ENCODE assay signal across 8 cellular contexts in the genomic region with DNA sequence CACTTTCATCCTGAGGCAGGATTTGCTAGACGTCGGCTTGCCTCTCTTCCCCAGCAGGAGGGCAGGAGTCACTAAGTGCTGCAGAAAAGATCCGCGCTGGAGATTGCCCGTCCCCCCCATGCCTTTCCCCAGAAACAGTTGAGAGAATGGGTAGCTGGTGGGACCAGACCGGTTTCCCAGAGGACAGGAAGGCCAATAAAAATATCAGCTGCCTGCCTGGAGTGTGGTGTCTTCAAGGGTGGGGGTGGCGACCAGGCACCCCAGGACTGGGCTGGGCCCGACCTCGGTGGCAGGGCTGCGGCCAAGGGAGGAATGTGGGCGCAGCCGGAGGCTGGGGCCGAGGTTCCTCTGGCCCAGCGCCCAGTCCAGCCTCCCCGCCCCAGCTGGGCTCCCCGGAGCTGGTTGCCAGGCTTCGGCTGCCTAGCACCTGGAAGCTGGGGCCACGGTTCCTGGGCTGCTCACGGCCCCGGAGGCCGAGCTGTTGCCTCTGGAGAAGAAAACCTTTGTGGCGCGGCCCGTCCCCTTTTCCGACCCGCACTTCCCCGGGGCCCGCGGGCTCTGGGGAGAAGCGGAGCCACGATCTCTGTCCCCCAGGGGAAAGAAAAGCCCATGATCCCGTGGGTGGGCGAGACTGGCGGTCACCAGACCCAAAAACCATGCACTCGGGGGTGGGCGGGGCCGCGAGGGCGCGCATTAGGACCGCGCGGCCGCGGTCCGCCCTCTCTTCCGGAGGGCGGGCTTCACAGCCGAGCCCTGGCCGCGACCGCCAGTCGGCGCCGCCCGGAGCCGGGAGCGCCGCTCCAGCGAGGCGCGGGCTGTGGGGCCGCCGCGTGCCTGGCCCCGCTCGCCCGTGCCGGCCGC. TPM values are rescaled to one million over a fixed set of nuclear protein-coding genes. Genes with fewer than 3 reads are reported as not detected.
DNase-seq lines count a peak whose midpoint lies in the region; TF ChIP-seq lines count a peak whose summit lies in the region.

A gene with protein sequence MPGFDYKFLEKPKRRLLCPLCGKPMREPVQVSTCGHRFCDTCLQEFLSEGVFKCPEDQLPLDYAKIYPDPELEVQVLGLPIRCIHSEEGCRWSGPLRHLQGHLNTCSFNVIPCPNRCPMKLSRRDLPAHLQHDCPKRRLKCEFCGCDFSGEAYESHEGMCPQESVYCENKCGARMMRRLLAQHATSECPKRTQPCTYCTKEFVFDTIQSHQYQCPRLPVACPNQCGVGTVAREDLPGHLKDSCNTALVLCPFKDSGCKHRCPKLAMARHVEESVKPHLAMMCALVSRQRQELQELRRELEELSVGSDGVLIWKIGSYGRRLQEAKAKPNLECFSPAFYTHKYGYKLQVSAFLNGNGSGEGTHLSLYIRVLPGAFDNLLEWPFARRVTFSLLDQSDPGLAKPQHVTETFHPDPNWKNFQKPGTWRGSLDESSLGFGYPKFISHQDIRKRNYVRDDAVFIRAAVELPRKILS (plus strand): TSS at position 769 of the 861 bp plus-strand sequence. CDS start 102 bp downstream, outside the sequence.

- intact Hi-C loops in thyroid gland (cut with DNase I) = no loop called here

- H3K4me3 ChIP-seq in H7 (ENCODE audit: insufficient read depth, low read depth, low read length) (peak within 1 kb of the TSS; percentile 90), MG63 (peak within 1 kb of the TSS; percentile 99), neutrophil (ENCODE audit: low read depth in 1 of 2, low read length in 1 of 2) (peak within 1 kb of the TSS; percentile 70 to 97), thyroid gland (replicated peaks in 1 of 3) (peak within 1 kb of the TSS; percentile 5 to 99 (median 85))

- 3 to 6% methylated on average over 10 to 18 of the region's 70 CpGs for WGBS in thyroid gland, 2 donors

- H3K9ac ChIP-seq in ES-I3 (ENCODE audit: low read depth, low read length) = peak within 1 kb of the TSS; percentile 96

- peak; percentile 96 for DNase-seq in H7
- peak; percentile 90 for DNase-seq in MG63
- peak; percentile 84 for DNase-seq in SK-N-DZ (ENCODE audit: low spot score)
- DNase-seq in activated naive CD4-positive, alpha-beta T cell treated with anti-CD3 and anti-CD28 coated beads, Interleukin-2, amount 50 U/mL, for 16 hours = peak; percentile 82
- peak; percentile 82 for DNase-seq in germinal center (ENCODE audit: low spot score)
- peak; percentile 84 to 87 for DNase-seq in thyroid gland

- H3K36me3 ChIP-seq in ES-I3 (ENCODE audit: insufficient read depth, low read length) = peaks cover 24% of the 10 kb centered on the region
- peaks cover 30% of the 10 kb centered on the region for H3K36me3 ChIP-seq in H7 (replicated peaks; ENCODE audit: control insufficient read depth, insufficient read depth, low read length)
- H3K36me3 ChIP-seq in MG63 = peaks cover 36% of the 10 kb centered on the region
- no peaks in the 10 kb centered on the region for H3K36me3 ChIP-seq in neutrophil
- peaks cover 7 to 14% of the 10 kb centered on the region in 2 donors for H3K36me3 ChIP-seq in thyroid gland

- TF ChIP-seq CTCF in neutrophil (IDR thresholded peaks at IDR 0.05) (no peak), thyroid gland (IDR thresholded peaks at IDR 0.05) (peak in 4 of 6 experiments; percentile 24 to 44 (median 42))

- H3K9me3 ChIP-seq in ES-I3 (ENCODE audit: control insufficient read depth, insufficient read depth, low read length) = no peaks in the 10 kb centered on the region
- no peaks in the 10 kb centered on the region for H3K9me3 ChIP-seq in MG63
- no peaks in the 10 kb centered on the region for H3K9me3 ChIP-seq in neutrophil
- no peaks in the 10 kb centered on the region for H3K9me3 ChIP-seq in thyroid gland

- H3K27ac ChIP-seq in neutrophil = peak within 1 kb of the TSS; percentile 48
- peak within 1 kb of the TSS; percentile 91 to 99 (median 95) for H3K27ac ChIP-seq in thyroid gland

- peak; percentile 99 for TF ChIP-seq POLR2A in thyroid gland (IDR thresholded peaks at IDR 0.05)

- H3K27me3 ChIP-seq in H7 (ENCODE audit: control insufficient read depth, insufficient read depth, low read length) (no peaks in the 10 kb centered on the region), MG63 (no peaks in the 10 kb centered on the region), neutrophil (peaks cover 55% of the 10 kb centered on the region), thyroid gland (no peaks in the 10 kb centered on the region)

- H3K4me1 ChIP-seq in ES-I3 (ENCODE audit: insufficient read depth, low read length) = peaks cover 18% of the 10 kb centered on the region; the same call in 1 of the 2 replicates
- peaks cover 27 to 36% of the 10 kb centered on the region in 2 experiments for H3K4me1 ChIP-seq in neutrophil (ENCODE audit: control insufficient read depth in 1 of 2, insufficient read depth in 1 of 2, low read depth in 1 of 2, low read length in 1 of 2)
- H3K4me1 ChIP-seq in thyroid gland = peaks cover 40 to 46% of the 10 kb centered on the region in 2 donors

RNA-seq across cellular contexts. Expression of the gene that starts here (rescaled TPM):
- total RNA-seq in H7 (2014; rRNA removed; shearing (Covaris generic)) = 159 and 216 TPM in 2 replicates
- total RNA-seq in MG63 (2014; rRNA removed; shearing (Covaris generic); ENCODE audit: low replicate concordance) = 26.1 and 115 TPM in 2 replicates
- 125 and 130 TPM in 2 replicates for polyA plus RNA-seq in SK-N-DZ (2014; cell fraction: cytosol; rRNA removed)
- polyA plus RNA-seq in SK-N-DZ (2014; cell fraction: nucleus; rRNA removed) = 171 and 225 TPM in 2 replicates
- total RNA-seq in thyroid gland = 10 to 100 TPM; 33.3 to 64.3 (median 44.3) TPM

Comparison
In these comparisons a context has a peak if more than half of its experiments do, and no peak if none do; other contexts are left out.
1. Peak in every context shown above with its lines: DNase-seq, H3K4me3 ChIP-seq and H3K27ac ChIP-seq.